ENCODE assay signal across 20 cellular contexts in the genomic region with DNA sequence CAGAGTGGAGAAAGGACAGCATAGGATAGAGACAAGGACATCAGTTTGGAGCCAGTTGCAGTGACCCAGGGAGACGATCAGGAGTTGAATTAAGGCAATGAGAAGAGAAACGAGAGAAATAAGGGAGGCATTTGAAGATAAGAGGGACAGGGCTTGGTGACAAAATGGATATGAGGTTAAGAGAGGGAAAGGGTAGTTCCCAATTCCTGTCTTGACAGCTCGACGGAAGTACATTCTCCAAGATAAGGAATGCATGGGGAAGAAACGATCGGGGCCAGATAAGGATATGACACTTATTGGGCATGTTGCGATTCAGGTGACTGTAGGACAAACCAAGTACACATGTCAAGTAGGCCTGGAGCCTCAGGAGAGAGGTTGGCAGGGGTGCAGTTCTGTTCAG. TPM values are rescaled to one million over a fixed set of nuclear protein-coding genes. Genes with fewer than 3 reads are reported as not detected.
"Had no signal": no experiment of that assay in that cellular context is flagged by ENCODE, and none has a peak within 500 bp of the region (broad histone marks: within the 10 kb centered on the region; RNA-seq: fewer than 3 reads in every experiment).

No MANE protein-coding gene starts in this region.

- H3K9me3 ChIP-seq: MG63, SJSA1 had no signal

- H3K36me3 ChIP-seq: MG63, SJSA1 had no signal

- DNase-seq: Karpas-422, KG1, MG63, NCI-H1092, NCI-H1417 treated with DMSO at 0.1 percent for 48 hours, NCI-H187, NCI-H2029, NCI-H2081 treated with DMSO at 0.1 percent for 48 hours, NCI-H2171, NCI-H226, NCI-H446, NCI-H510A, NCI-H524 treated with DMSO at 0.1 percent for 48 hours, NCI-H774, Right ventricle myocardium superior, RPMI8226, SIG-M5 had no signal

- H3K27ac ChIP-seq: SJSA1, SK-N-MC had no signal

- H3K4me3 ChIP-seq: MG63, SJSA1, SK-N-MC had no signal

- H3K27me3 ChIP-seq: MG63 had no signal

RNA-seq across cellular contexts. Expression of a gene that starts 18.7 kb away (rescaled TPM):
- total RNA-seq: HT-29, SJSA1 had no signal
